ENCODE assay signal across 8 cellular contexts in the genomic region with DNA sequence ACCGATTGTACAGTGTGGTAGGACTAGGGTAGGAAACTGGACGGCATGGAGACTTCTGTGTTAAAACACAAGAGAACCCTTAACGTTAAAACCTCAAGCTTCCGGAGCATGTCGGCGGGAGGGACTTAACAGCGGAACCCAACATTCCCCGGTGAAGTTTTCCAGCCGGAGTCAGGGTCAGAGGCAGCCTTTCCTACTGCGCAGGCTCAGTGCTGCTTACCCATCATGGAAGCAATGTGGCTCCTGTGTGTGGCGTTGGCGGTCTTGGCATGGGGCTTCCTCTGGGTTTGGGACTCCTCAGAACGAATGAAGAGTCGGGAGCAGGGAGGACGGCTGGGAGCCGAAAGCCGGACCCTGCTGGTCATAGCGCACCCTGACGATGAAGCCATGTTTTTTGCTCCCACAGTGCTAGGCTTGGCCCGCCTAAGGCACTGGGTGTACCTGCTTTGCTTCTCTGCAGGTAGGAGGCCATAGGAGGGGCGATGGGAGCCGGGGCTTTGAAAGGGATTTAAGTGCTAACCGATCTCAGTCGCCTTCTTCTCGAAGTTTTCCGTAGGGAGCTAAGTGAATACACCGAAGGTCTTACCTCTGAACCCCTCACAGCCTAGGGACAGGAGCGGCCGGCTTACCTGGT. TPM values are rescaled to one million over a fixed set of nuclear protein-coding genes. Genes with fewer than 3 reads are reported as not detected.
DNase-seq lines count a peak whose midpoint lies in the region; ATAC-seq and TF ChIP-seq lines count a peak whose summit lies in the region.

Gene PIGL, plus strand, starts transcription at position 209 of the 634 bp plus-strand sequence. Its CDS starts 17 bp downstream, at position 226.

- H3K9ac ChIP-seq in smooth muscle cell (ENCODE audit: low read depth): peak within 1 kb of the TSS; percentile 94

- H3K4me1 ChIP-seq in smooth muscle cell (ENCODE audit: low read depth): peaks cover 23% of the 10 kb centered on the region

- H3K4me3 ChIP-seq in GM08714 (ENCODE audit: low read length) (peak within 1 kb of the TSS; percentile 70), smooth muscle cell (peak within 1 kb of the TSS; percentile 94)

- ATAC-seq in HG03025 (IDR thresholded peaks at IDR 0.05; ENCODE audit: low FRiP score, unreplicated experiment) (peak; percentile 33), GM21360 (IDR thresholded peaks at IDR 0.05; ENCODE audit: unreplicated experiment) (no peak)

- H3K79me2 ChIP-seq in smooth muscle cell (ENCODE audit: low read depth): peaks cover 61% of the 10 kb centered on the region

- H3K27ac Mint-ChIP-seq in immature natural killer cell: peak within 1 kb of the TSS; percentile 92 to 98 (median 96)

- no peaks in the 10 kb centered on the region for H3K27me3 ChIP-seq in smooth muscle cell (ENCODE audit: low read depth)

- peak within 1 kb of the TSS; percentile 97 for H3K4me2 ChIP-seq in smooth muscle cell

- H3K27ac ChIP-seq in smooth muscle cell (ENCODE audit: low read depth): peak within 1 kb of the TSS; percentile 85

- TF ChIP-seq CTCF in smooth muscle cell (IDR thresholded peaks at IDR 0.05; ENCODE audit: borderline replicate concordance, insufficient read depth, poor library complexity, severe bottlenecking): no peak

- no peaks in the 10 kb centered on the region for H3K9me3 Mint-ChIP-seq in immature natural killer cell

- DNase-seq in NCI-H345 (lab: John Stamatoyannopoulos, UW): peak; percentile 86
- DNase-seq in activated CD4-positive, CD25-positive, alpha-beta regulatory T cell (lab: John Stamatoyannopoulos, UW): peak; percentile 51 to 77 (median 65)
- peak; percentile 71 for DNase-seq in central memory CD4-positive, alpha-beta T cell
- peak; percentile 67 to 80 (median 77) for DNase-seq in immature natural killer cell
- peak; percentile 57 for DNase-seq in smooth muscle cell (lab: John Stamatoyannopoulos, UW; ENCODE audit: unreplicated experiment)

- peak within 1 kb of the TSS; percentile 96 to 99 (median 97) for H3K4me3 Mint-ChIP-seq in immature natural killer cell

- peak within 1 kb of the TSS; percentile 95 for H2AFZ ChIP-seq in smooth muscle cell (ENCODE audit: low read depth)

- H3K9me3 ChIP-seq in smooth muscle cell (replicated peaks; ENCODE audit: low read depth): no peaks in the 10 kb centered on the region

- no peaks in the 10 kb centered on the region for H3K36me3 Mint-ChIP-seq in immature natural killer cell

- no peaks in the 10 kb centered on the region for H3F3A ChIP-seq in smooth muscle cell (ENCODE audit: low read depth)

- no peaks in the 10 kb centered on the region for H3K36me3 ChIP-seq in smooth muscle cell (ENCODE audit: low read depth)

- H4K20me1 ChIP-seq in smooth muscle cell (ENCODE audit: low read depth): peaks cover 25% of the 10 kb centered on the region

- under 1% methylated on average over 29 of the region's 29 CpGs for WGBS in smooth muscle cell (ENCODE audit: low lambda C conversion rate)

- peaks cover 0 to 10% (median 8%) of the 10 kb centered on the region in 3 donors for H3K27me3 Mint-ChIP-seq in immature natural killer cell (ENCODE audit: low read depth in 3 of 3)

- H3K4me1 Mint-ChIP-seq in immature natural killer cell: peaks cover 46 to 64% of the 10 kb centered on the region in 2 donors

RNA-seq across cellular contexts. Expression of gene PIGL, which starts in this region (rescaled TPM):
- polyA plus RNA-seq in immature natural killer cell (10 to 100 TPM in 1 of 3 donors, 1 to 10 TPM in 2; 4.1 to 12.4 (median 4.4) TPM), smooth muscle cell (20.2 and 30.1 TPM in 2 replicates)
- 33.5 and 56.0 TPM in 2 replicates for total RNA-seq in smooth muscle cell
